ENCODE assay signal across 26 cellular contexts in the genomic region with DNA sequence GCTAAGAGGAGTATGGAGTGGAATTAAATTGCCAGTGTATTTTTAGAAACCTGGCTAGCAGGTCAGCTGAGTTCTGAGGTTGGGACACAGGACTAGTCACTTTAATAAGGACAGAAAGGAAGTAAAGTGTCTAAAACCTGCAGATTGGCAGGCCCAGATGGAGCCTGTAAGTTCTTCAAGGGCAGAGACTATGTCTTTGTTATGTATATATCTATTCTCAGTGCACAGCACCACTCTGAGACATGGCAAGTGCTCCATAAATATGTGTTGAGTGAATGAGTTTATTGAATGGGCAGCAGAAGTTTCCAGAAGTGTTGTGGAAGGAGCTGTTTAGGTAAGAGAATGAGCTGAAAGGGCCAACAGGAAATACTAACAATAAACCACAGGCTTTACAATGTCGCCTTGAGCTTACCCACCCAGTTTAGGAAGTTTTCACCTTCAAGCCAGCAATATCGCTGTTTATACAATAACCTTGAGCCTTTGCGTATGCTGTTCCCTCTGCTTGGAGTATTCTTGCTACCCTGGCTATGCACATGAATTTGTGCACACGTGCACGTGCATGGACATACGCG.
"Had no signal": no experiment of that assay in that cellular context is flagged by ENCODE, and none has a peak within 500 bp of the region (broad histone marks: within the 10 kb centered on the region; RNA-seq: fewer than 3 reads in every experiment).

No MANE protein-coding gene starts in this region.

- H3K4me3 ChIP-seq: left lung, lung, ovary, right lobe of liver, skin epidermis, thoracic aorta had no signal

- H3K36me3 Mint-ChIP-seq: activated naive CD8-positive, alpha-beta T cell; stimulated activated effector memory CD8-positive, alpha-beta T cell treated with anti-CD3 and anti-CD28 coated beads, Interleukin-12 subunit alpha, Interleukin-12 subunit beta, amount 100 ng/mL, for 72 hours; T-cell had no signal

- H3K27me3 Mint-ChIP-seq: activated naive CD8-positive, alpha-beta T cell; central memory CD8-positive, alpha-beta T cell; dendritic cell treated with granulocyte-macrophage colony-stimulating factor and Interleukin-4, amounts not matched to agents 40 ng/mL and 50 ng/mL, for 4 days; progenitor cell of endocrine pancreas; T-cell had no signal

- H3K9me3 Mint-ChIP-seq: central memory CD8-positive, alpha-beta T cell; dendritic cell treated with granulocyte-macrophage colony-stimulating factor and Interleukin-4, amounts not matched to agents 40 ng/mL and 50 ng/mL, for 4 days; stimulated activated effector memory CD8-positive, alpha-beta T cell treated with anti-CD3 and anti-CD28 coated beads, Interleukin-12 subunit alpha, Interleukin-12 subunit beta, amount 100 ng/mL, for 72 hours; stimulated activated naive CD8-positive, alpha-beta T cell treated with anti-CD3 and anti-CD28 coated beads, Interleukin-15, Interleukin-2, amounts not matched to agents 100 ng/mL and 50 ng/mL, for 24 hours had no signal

- H3K27ac Mint-ChIP-seq: activated naive CD8-positive, alpha-beta T cell; dendritic cell treated with granulocyte-macrophage colony-stimulating factor and Interleukin-4, amounts not matched to agents 40 ng/mL and 50 ng/mL, for 4 days; endodermal cell; progenitor cell of endocrine pancreas; stimulated activated effector memory CD8-positive, alpha-beta T cell treated with anti-CD3 and anti-CD28 coated beads, Interleukin-12 subunit alpha, Interleukin-12 subunit beta, amount 100 ng/mL, for 72 hours; stimulated activated naive CD8-positive, alpha-beta T cell treated with anti-CD3 and anti-CD28 coated beads, Interleukin-15, Interleukin-2, amounts not matched to agents 100 ng/mL and 50 ng/mL, for 24 hours; T-cell had no signal

- H3K4me1 Mint-ChIP-seq: stimulated activated effector memory CD8-positive, alpha-beta T cell treated with anti-CD3 and anti-CD28 coated beads, Interleukin-12 subunit alpha, Interleukin-12 subunit beta, amount 100 ng/mL, for 72 hours had no signal

- H3K27ac ChIP-seq: epithelial cell of prostate, left lung, ovary, right lobe of liver, skin epidermis, thoracic aorta had no signal

- ATAC-seq: left lung; right lobe of liver; stimulated activated effector memory CD8-positive, alpha-beta T cell treated with anti-CD3 and anti-CD28 coated beads, Interleukin-12 subunit alpha, Interleukin-12 subunit beta, amount 100 ng/mL, for 72 hours; T-cell had no signal

- H3K9me3 ChIP-seq: ovary, right lobe of liver, thoracic aorta had no signal

- H3K4me3 Mint-ChIP-seq: activated naive CD8-positive, alpha-beta T cell; central memory CD8-positive, alpha-beta T cell; dendritic cell treated with granulocyte-macrophage colony-stimulating factor and Interleukin-4, amounts not matched to agents 40 ng/mL and 50 ng/mL, for 4 days; endodermal cell; stimulated activated effector memory CD8-positive, alpha-beta T cell treated with anti-CD3 and anti-CD28 coated beads, Interleukin-12 subunit alpha, Interleukin-12 subunit beta, amount 100 ng/mL, for 72 hours; stimulated activated naive CD8-positive, alpha-beta T cell treated with anti-CD3 and anti-CD28 coated beads, Interleukin-15, Interleukin-2, amounts not matched to agents 100 ng/mL and 50 ng/mL, for 24 hours; T-cell had no signal

- DNase-seq: activated CD4-positive, alpha-beta T cell treated with anti-CD3 and anti-CD28 coated beads for 4 hours; activated CD4-positive, alpha-beta T cell treated with anti-CD3 and anti-CD28 coated beads, Interleukin-2, amount 50 U/mL, for 48 hours; activated CD4-positive, CD25-positive, alpha-beta regulatory T cell; activated CD8-positive, alpha-beta memory T cell treated with anti-CD3 and anti-CD28 coated beads for 24 hours; activated effector memory CD4-positive, alpha-beta T cell treated with Interleukin-2 at 50 U/mL for 16 hours; activated naive CD4-positive, alpha-beta T cell treated with Interleukin-2 at 50 U/mL for 16 hours; anterior cingulate cortex; endodermal cell; head of caudate nucleus; hippocampal formation; left lung; ovary; right lobe of liver; stimulated activated CD4-positive, alpha-beta T cell treated with anti-CD3 and anti-CD28 coated beads, Interleukin-4, amount 100 ng/mL, for 24 hours; T-cell; trophoblast cell had no signal

- H3K27me3 ChIP-seq: left lung, ovary, right lobe of liver had no signal

- H3K36me3 ChIP-seq: left lung, ovary, right lobe of liver, thoracic aorta had no signal

- H3K4me1 ChIP-seq: right lobe of liver had no signal
